ENCODE assay signal across 2 cellular contexts in genomic region chr5:87113848-87114247, GRCh38.
TF ChIP-seq lines count a peak whose summit lies in the region.

No MANE protein-coding gene starts in this region.

TF ChIP-seq in A549, 52 proteins besides CTCF, POLR2A, EP300 and RAD21 (continued from another document):
- TF ChIP-seq REST (IDR thresholded peaks at IDR 0.05) (no peak), PHF8 (IDR thresholded peaks at IDR 0.05; ENCODE audit: borderline replicate concordance, low read depth) (no peak), NPAS2 (CRISPR knock-in tag; IDR thresholded peaks at IDR 0.05; ENCODE audit: borderline replicate concordance) (no peak), NFE2L2 (conservative IDR thresholded peaks at IDR 0.05; ENCODE audit: low read length) (no peak), EHMT2 (IDR thresholded peaks at IDR 0.05; ENCODE audit: low read depth) (no peak), CHD4 (IDR thresholded peaks at IDR 0.05; ENCODE audit: borderline replicate concordance) (no peak), MAX (IDR thresholded peaks at IDR 0.05) (no peak), TP53 (CRISPR knock-in tag; IDR thresholded peaks at IDR 0.05) (no peak), ZC3H11A (IDR thresholded peaks at IDR 0.05) (no peak), ELK1 (IDR thresholded peaks at IDR 0.05; ENCODE audit: low read depth, low read length) (no peak), TFCP2L1 (CRISPR knock-in tag; IDR thresholded peaks at IDR 0.05) (no peak), MYC (IDR thresholded peaks at IDR 0.05; ENCODE audit: borderline replicate concordance, low read length) (no peak), EHF (CRISPR knock-in tag; IDR thresholded peaks at IDR 0.05) (no peak)

TF ChIP-seq in SK-N-SH, 30 proteins besides CTCF, POLR2A, EP300 and RAD21 (continued from another document):
- no peak for TF ChIP-seq USF2 (IDR thresholded peaks at IDR 0.05; ENCODE audit: borderline replicate concordance, low read depth, low read length)
- TF ChIP-seq YY1 (IDR thresholded peaks at IDR 0.05; ENCODE audit: low read depth), result peak; percentile 83
- TF ChIP-seq SIN3A (IDR thresholded peaks at IDR 0.05; ENCODE audit: borderline replicate concordance, low read depth, low read length), result no peak
- peak; percentile 87 for TF ChIP-seq JUND (IDR thresholded peaks at IDR 0.05)
- TF ChIP-seq RFX5 (IDR thresholded peaks at IDR 0.05; ENCODE audit: low read length), result no peak
- TF ChIP-seq GABPA (IDR thresholded peaks at IDR 0.05; ENCODE audit: low read depth), result no peak
- peak; percentile 74; the same call in 1 of the 2 replicates for TF ChIP-seq NFIC (IDR thresholded peaks at IDR 0.05; ENCODE audit: borderline replicate concordance)
- TF ChIP-seq CHD2 (IDR thresholded peaks at IDR 0.05; ENCODE audit: low read length, partially characterized antibody), result no peak
- no peak for TF ChIP-seq FOXJ3 (CRISPR knock-in tag; IDR thresholded peaks at IDR 0.05)
- TF ChIP-seq ZBTB33 (IDR thresholded peaks at IDR 0.05; ENCODE audit: borderline replicate concordance, low read depth), result peak; percentile 68; the same call in 1 of the 2 replicates
- peak; percentile 72; the same call in 1 of the 2 replicates for TF ChIP-seq POLR2AphosphoS5 (IDR thresholded peaks at IDR 0.05; ENCODE audit: low read depth, low read length)
- 0 out of 2 replicates have a peak, but pooled peaks have one; percentile 34 for TF ChIP-seq TAF1 (IDR thresholded peaks at IDR 0.05; ENCODE audit: borderline replicate concordance, low read depth, low read length)
- peak; percentile 91 for TF ChIP-seq TCF12 (IDR thresholded peaks at IDR 0.05)
- TF ChIP-seq FOSL2 (IDR thresholded peaks at IDR 0.05; ENCODE audit: borderline replicate concordance, low read depth), result peak; percentile 89
- TF ChIP-seq TEAD4 (IDR thresholded peaks at IDR 0.05; ENCODE audit: borderline replicate concordance, insufficient read depth), result peak; percentile 94
- TF ChIP-seq REST (IDR thresholded peaks at IDR 0.05; ENCODE audit: low read depth, low read length), result no peak
- peak; percentile 97 for TF ChIP-seq MEF2A (IDR thresholded peaks at IDR 0.05; ENCODE audit: borderline replicate concordance, low read depth)
- peak; percentile 68; the same call in 1 of the 2 replicates for TF ChIP-seq RXRA (IDR thresholded peaks at IDR 0.05; ENCODE audit: borderline replicate concordance, low read depth)
- no peak for TF ChIP-seq GATA2 (CRISPR knock-in tag; IDR thresholded peaks at IDR 0.05)
- no peak for TF ChIP-seq ELF1 (IDR thresholded peaks at IDR 0.05)
TF ChIP-seq in SK-N-SH: peak in this region for 14.
